25 cellular contexts compared by ENCODE assay signal in genomic region chr6:4561078-4561435, GRCh38.
A peak's percentile ranks its signal among the peaks of the same experiment; 100 is the strongest.
DNase-seq lines count a peak whose midpoint lies in the region; TF ChIP-seq lines count a peak whose summit lies in the region.
"Had no signal": no experiment of that assay in that cellular context is flagged by ENCODE, and none has a peak within 500 bp of the region (broad histone marks: within the 10 kb centered on the region; RNA-seq: fewer than 3 reads in every experiment).

No MANE protein-coding gene starts in this region.

- H3K36me3 Mint-ChIP-seq in endothelial cell (ENCODE audit: low read depth, unreplicated experiment), result peaks cover 6% of the 10 kb centered on the region
- no peaks in the 10 kb centered on the region for H3K36me3 Mint-ChIP-seq in osteocyte (ENCODE audit: unreplicated experiment)
- H3K36me3 Mint-ChIP-seq: CD14-positive monocyte; CD4-positive, alpha-beta memory T cell; CD4-positive, CD25-positive, alpha-beta regulatory T cell; CD8-positive, alpha-beta memory T cell had no signal

- no peak overlapping the region for H3K4me3 ChIP-seq in H7 (ENCODE audit: insufficient read depth, low read depth, low read length)
- H3K4me3 ChIP-seq in coronary artery, result no peak overlapping the region
- H3K4me3 ChIP-seq: BLaER1, GM12878 had no signal

- H3K4me1 Mint-ChIP-seq in endothelial cell (ENCODE audit: unreplicated experiment) (peaks cover 32% of the 10 kb centered on the region), osteocyte (ENCODE audit: unreplicated experiment) (peaks cover 2% of the 10 kb centered on the region)
- H3K4me1 Mint-ChIP-seq: CD4-positive, alpha-beta memory T cell; CD4-positive, CD25-positive, alpha-beta regulatory T cell; CD8-positive, alpha-beta memory T cell had no signal

- H3K27me3 ChIP-seq in H7 (ENCODE audit: control insufficient read depth, insufficient read depth, low read length), result peaks cover 1% of the 10 kb centered on the region; the same call in 1 of the 2 replicates
- H3K27me3 ChIP-seq: BLaER1 had no signal

- H3K27ac ChIP-seq in coronary artery, result no peak overlapping the region
- H3K27ac ChIP-seq: BLaER1 had no signal

- peak overlapping the region; percentile 72 for H3K4me3 Mint-ChIP-seq in endothelial cell (ENCODE audit: unreplicated experiment)
- H3K4me3 Mint-ChIP-seq in osteocyte (ENCODE audit: unreplicated experiment), result no peak overlapping the region
- H3K4me3 Mint-ChIP-seq: CD14-positive monocyte; CD4-positive, alpha-beta memory T cell; CD4-positive, CD25-positive, alpha-beta regulatory T cell; CD8-positive, alpha-beta memory T cell had no signal

- DNase-seq in H7 (peak; percentile 0), coronary artery (ENCODE audit: low spot score) (peak; percentile 7), endothelial cell (ENCODE audit: low spot score) (no peak), osteocyte (ENCODE audit: extremely low spot score, unreplicated experiment) (peak; percentile 21), NAMALWA (ENCODE audit: low spot score) (no peak), nucleus accumbens (lab: John Stamatoyannopoulos, UW) (no peak)
- DNase-seq in activated CD4-positive, CD25-positive, alpha-beta regulatory T cell (lab: John Stamatoyannopoulos, UW), result no peak
- DNase-seq: 8988T; ACHN; BE2C; C1 segment of cervical spinal cord; CD4-positive, alpha-beta memory T cell; CD4-positive, CD25-positive, alpha-beta regulatory T cell; CD8-positive, alpha-beta memory T cell; COR-L47; DMS 273 treated with DMSO at 0.1 percent for 48 hours; DMS153; DMS53; DMS79; DND-41; EL; GDM1 had no signal

- H3K36me3 ChIP-seq in H7 (replicated peaks; ENCODE audit: control insufficient read depth, insufficient read depth, low read length), result no peaks in the 10 kb centered on the region
- H3K36me3 ChIP-seq: BE2C, BLaER1 had no signal

- no peaks in the 10 kb centered on the region for H3K9me3 Mint-ChIP-seq in endothelial cell (ENCODE audit: unreplicated experiment)
- no peaks in the 10 kb centered on the region for H3K9me3 Mint-ChIP-seq in osteocyte (ENCODE audit: unreplicated experiment)
- H3K9me3 Mint-ChIP-seq: CD8-positive, alpha-beta memory T cell had no signal

- H3K27ac Mint-ChIP-seq in endothelial cell (ENCODE audit: unreplicated experiment) (peak overlapping the region; percentile 54), osteocyte (ENCODE audit: unreplicated experiment) (no peak overlapping the region)
- H3K27ac Mint-ChIP-seq: CD14-positive monocyte; CD4-positive, alpha-beta memory T cell; CD4-positive, CD25-positive, alpha-beta regulatory T cell had no signal

- H3K27me3 Mint-ChIP-seq in endothelial cell (ENCODE audit: unreplicated experiment), result peaks cover 2% of the 10 kb centered on the region
- H3K27me3 Mint-ChIP-seq in osteocyte (ENCODE audit: unreplicated experiment), result peaks cover 4% of the 10 kb centered on the region

- TF ChIP-seq CTCF in coronary artery (IDR thresholded peaks at IDR 0.05) (no peak), endothelial cell (IDR thresholded peaks at IDR 0.05; ENCODE audit: unreplicated experiment) (no peak), osteocyte (IDR thresholded peaks at IDR 0.05) (no peak)

Comparison
In these comparisons a context has a peak if more than half of its experiments do, and no peak if none do; other contexts are left out.
1. DNase-seq: peak in H7 (single experiment), coronary artery (single experiment) and osteocyte (single experiment); none in endothelial cell (single experiment), NAMALWA (single experiment), nucleus accumbens (0 of 56) and activated CD4-positive, CD25-positive, alpha-beta regulatory T cell (0 of 4).